In genomic region chr2:154912215-154912614, GRCh38 we compare ENCODE assay signal across 14 cellular contexts.
DNase-seq lines count a peak whose midpoint lies in the region; ATAC-seq and TF ChIP-seq lines count a peak whose summit lies in the region.
"Had no signal": no experiment of that assay in that cellular context is flagged by ENCODE, and none has a peak within 500 bp of the region (broad histone marks: within the 10 kb centered on the region; RNA-seq: fewer than 3 reads in every experiment).

No MANE protein-coding gene starts in this region.

- no peak overlapping the region for H3K27ac ChIP-seq in colonic mucosa
- H3K27ac ChIP-seq in left lung = no peak overlapping the region

- intact Hi-C loops in colonic mucosa (cut with DNase I) = no loop called here
- intact Hi-C loops in left lung (cut with DNase I) = no loop called here

- H3K9me3 ChIP-seq in colonic mucosa (no peaks in the 10 kb centered on the region), left lung (peaks cover 0 to 3% of the 10 kb centered on the region in 2 donors)
- H3K9me3 ChIP-seq: BE2C had no signal

- no peak for ATAC-seq in left lung
- no peak for ATAC-seq in omental fat pad (ENCODE audit: low FRiP score)
- no peak for ATAC-seq in HG03139 (IDR thresholded peaks at IDR 0.05; ENCODE audit: unreplicated experiment)
- ATAC-seq: HCT116, K562 had no signal

- H3K4me1 ChIP-seq in colonic mucosa = no peaks in the 10 kb centered on the region
- H3K4me1 ChIP-seq in left lung = no peaks in the 10 kb centered on the region
- H3K4me1 ChIP-seq: BE2C had no signal

- H3K4me3 ChIP-seq in colonic mucosa = no peak overlapping the region
- no peak overlapping the region for H3K4me3 ChIP-seq in left lung
- H3K4me3 ChIP-seq: K562 had no signal

- no peak overlapping the region for H3K9ac ChIP-seq in colonic mucosa (ENCODE audit: low read depth in 2 of 2, low read length in 2 of 2)

- no peaks in the 10 kb centered on the region for H3K27me3 ChIP-seq in colonic mucosa
- no peaks in the 10 kb centered on the region for H3K27me3 ChIP-seq in left lung
- H3K27me3 ChIP-seq: BE2C had no signal

- H3K36me3 ChIP-seq in colonic mucosa = no peaks in the 10 kb centered on the region
- no peaks in the 10 kb centered on the region for H3K36me3 ChIP-seq in left lung
- H3K36me3 ChIP-seq: BE2C had no signal

- no peak for TF ChIP-seq CTCF in colonic mucosa (IDR thresholded peaks at IDR 0.05)
- TF ChIP-seq CTCF in left lung (IDR thresholded peaks at IDR 0.05) = no peak
- TF ChIP-seq CTCF in omental fat pad (IDR thresholded peaks at IDR 0.05) = no peak

- DNase-seq in DMS 273 treated with DMSO at 0.1 percent for 48 hours (lab: John Stamatoyannopoulos, UW) (peak; percentile 71), NCI-H1105 treated with DMSO at 0.1 percent for 48 hours (lab: John Stamatoyannopoulos, UW) (peak; percentile 90), NCI-H2171 treated with DMSO at 0.1 percent for 48 hours (lab: John Stamatoyannopoulos, UW) (peak; percentile 98), colonic mucosa (peak; percentile 26), left lung (no peak), Kasumi-1 (lab: John Stamatoyannopoulos, UW) (no peak), omental fat pad (ENCODE audit: low spot score) (no peak)
- DNase-seq: BE2C; CD4-positive, alpha-beta memory T cell; NCI-H774; T-helper 2 cell had no signal

Comparison
In these comparisons a context has a peak if more than half of its experiments do, and no peak if none do; other contexts are left out.
1. DNase-seq: peak in DMS 273 treated with DMSO at 0.1 percent for 48 hours (single experiment), NCI-H1105 treated with DMSO at 0.1 percent for 48 hours (single experiment), NCI-H2171 treated with DMSO at 0.1 percent for 48 hours (single experiment) and colonic mucosa (single experiment); none in left lung (0 of 2), Kasumi-1 (0 of 2) and omental fat pad (single experiment).